23 cellular contexts compared by ENCODE assay signal in genomic region chr1:30679976-30680305, GRCh38. TPM values are rescaled to one million over a fixed set of nuclear protein-coding genes. Genes with fewer than 3 reads are reported as not detected.
"Had no signal": no experiment of that assay in that cellular context is flagged by ENCODE, and none has a peak within 500 bp of the region (broad histone marks: within the 10 kb centered on the region; RNA-seq: fewer than 3 reads in every experiment).

No MANE protein-coding gene starts in this region.

- H3K4me3 Mint-ChIP-seq: IgD-negative memory B cell had no signal

- H3K4me2 ChIP-seq: KMS-11 had no signal

- DNase-seq: Kasumi-1, MM.1S, NCI-H1092 treated with DMSO at 0.1 percent for 48 hours, NCI-H1436, NCI-H187, NCI-H2029, NCI-H2081 treated with DMSO at 0.1 percent for 48 hours, NCI-H2171, NCI-H226, NCI-H446, NCI-H510A, NCI-H524 treated with DMSO at 0.1 percent for 48 hours, NCI-H69, NCI-H774, Right ventricle myocardium superior, RPMI8226, SIG-M5 had no signal

- H3K4me1 Mint-ChIP-seq: IgD-negative memory B cell had no signal

- H3K27ac Mint-ChIP-seq: IgD-negative memory B cell had no signal

- H3K27me3 ChIP-seq: SJSA1 had no signal

- H3K9me3 ChIP-seq: SJSA1 had no signal

- ATAC-seq: K562 had no signal

- H3K36me3 ChIP-seq: SJSA1 had no signal

- H3K9ac ChIP-seq: KMS-11 had no signal

- H3K27ac ChIP-seq: KMS-11, SJSA1, SK-N-MC had no signal

- H3K4me3 ChIP-seq: K562, SJSA1, SK-N-MC had no signal

RNA-seq across cellular contexts. Expression of gene MATN1, which starts 43.4 kb away (rescaled TPM):
- total RNA-seq: M059J, Right ventricle myocardium superior had no signal
- polyA plus RNA-seq: IgD-negative memory B cell had no signal
